Comparison of ENCODE assay signal across 8 cellular contexts in the genomic region with DNA sequence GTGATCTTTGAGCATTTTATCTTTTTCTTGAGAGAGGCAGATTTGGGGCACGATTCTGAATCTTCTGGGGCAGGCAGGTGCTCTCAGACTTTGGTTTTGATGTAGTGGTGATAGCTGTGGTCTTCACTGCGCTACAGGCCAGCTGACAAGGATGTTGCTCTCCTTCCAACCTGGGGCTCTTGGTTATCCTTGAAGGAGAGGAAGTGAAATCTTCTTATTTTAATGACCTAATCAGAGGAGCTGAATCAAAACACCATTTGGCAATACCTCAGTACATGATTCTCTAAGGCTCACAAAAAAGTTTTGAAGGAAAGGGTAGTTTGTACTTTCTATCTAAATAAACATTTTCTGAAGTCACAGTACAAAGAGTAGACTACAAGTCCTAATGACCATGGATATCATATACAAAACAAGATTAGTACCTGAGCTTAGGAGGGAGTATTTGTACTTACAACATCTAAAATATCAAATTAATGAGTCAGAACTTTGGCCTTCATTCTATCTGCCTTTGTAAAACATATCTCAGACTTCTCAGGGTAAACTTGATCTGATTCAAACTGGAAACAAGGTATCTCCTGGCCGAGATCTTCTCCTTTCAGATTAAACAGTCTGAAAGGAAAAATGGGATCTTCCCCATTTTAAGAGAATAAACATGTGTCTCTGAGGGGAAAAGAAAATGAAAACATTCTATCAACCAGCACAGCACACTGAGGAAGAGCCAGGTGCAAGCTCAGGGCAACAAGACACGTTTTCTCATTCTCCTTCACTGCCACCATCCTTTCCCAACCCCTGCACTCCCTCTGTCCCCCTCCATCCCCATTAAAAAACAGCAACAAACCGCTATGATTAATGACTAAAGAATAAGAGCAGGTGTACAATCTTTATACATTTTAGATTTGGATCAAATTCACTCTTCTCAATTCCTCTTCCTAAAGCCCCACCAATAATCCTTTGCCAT.
DNase-seq lines count a peak whose midpoint lies in the region; ATAC-seq and TF ChIP-seq lines count a peak whose summit lies in the region.

No MANE protein-coding gene starts in this region.

- BruUV-seq in Caco-2 (replicated peaks; lab: Mats Ljungman, UMichigan) = TSS peak; percentile 87

- no peaks in the 10 kb centered on the region for H3K9me2 ChIP-seq in GM23248 (ENCODE audit: insufficient read depth)
- H3K9me2 ChIP-seq in hepatocyte (replicated peaks; ENCODE audit: insufficient read depth) = no peaks in the 10 kb centered on the region

- H3K36me3 Mint-ChIP-seq in Caco-2 (ENCODE audit: insufficient read depth, unreplicated experiment) = peaks cover 13% of the 10 kb centered on the region

- H3K27me3 ChIP-seq in Caco-2 (replicated peaks; ENCODE audit: control insufficient read depth, insufficient read depth, low read length) (no peaks in the 10 kb centered on the region), GM23248 (replicated peaks; ENCODE audit: insufficient read depth) (no peaks in the 10 kb centered on the region), hepatocyte (no peaks in the 10 kb centered on the region)

- H3K4me1 Mint-ChIP-seq in Caco-2 (ENCODE audit: low read depth, unreplicated experiment) = peaks cover 40% of the 10 kb centered on the region

- no peaks in the 10 kb centered on the region for H3K36me3 ChIP-seq in Caco-2 (ENCODE audit: control insufficient read depth, insufficient read depth, low read length)
- no peaks in the 10 kb centered on the region for H3K36me3 ChIP-seq in GM23248 (ENCODE audit: low read depth)
- H3K36me3 ChIP-seq in hepatocyte (replicated peaks; ENCODE audit: insufficient read depth, low read depth) = no peaks in the 10 kb centered on the region

- H3K27ac Mint-ChIP-seq in Caco-2 (ENCODE audit: unreplicated experiment) = peak overlapping the region; percentile 97

- H3K4me3 ChIP-seq in Caco-2 (ENCODE audit: low read depth, low read length) (no peak overlapping the region), GM23248 (peak overlapping the region; percentile 43; the same call in 1 of the 2 replicates), hepatocyte (no peak overlapping the region)

- H3K9me3 Mint-ChIP-seq in Caco-2 (ENCODE audit: unreplicated experiment) = peaks cover 23% of the 10 kb centered on the region

- WGBS in GM23248 (ENCODE audit: low coverage in 1 of 2, low lambda C conversion rate in 2 of 2, missing lambda C conversion rate in 2 of 2), 2 experiments = 60 to 61% methylated on average over 5 of the region's 5 CpGs
- 44% methylated on average over 5 of the region's 5 CpGs for WGBS in hepatocyte (ENCODE audit: low lambda C conversion rate, missing lambda C conversion rate)

- DNase-seq in Caco-2 (no peak), GM23248 (peak; percentile 31), RKO (ENCODE audit: low spot score) (peak; percentile 35), hepatocyte (ENCODE audit: low spot score) (no peak), DMS153 (lab: John Stamatoyannopoulos, UW) (no peak), NCI-H1436 (lab: John Stamatoyannopoulos, UW) (no peak)

- POLR2A ChIA-PET in Caco-2 (lab: Charles Lee) = interaction anchor here (1.1 kb wide), 1 partner anchor 141 kb away, joined by 7 read pairs; the partner anchor contains the start of genes HS2ST1 and SELENOF

- intact Hi-C loops in Caco-2 (cut with micrococcal nuclease; ENCODE audit: unreplicated experiment) = loop anchor here (1.0 to 2.0 kb wide), 6 partner anchors 11 to 195 kb away; partner anchors contain the start of genes HS2ST1, SELENOF and SH3GLB1

- H2AFZ ChIP-seq in GM23248 = no peak overlapping the region
- H2AFZ ChIP-seq in hepatocyte = no peak overlapping the region

- no peak overlapping the region for H3K27ac ChIP-seq in GM23248
- peak overlapping the region; percentile 83 for H3K27ac ChIP-seq in hepatocyte

- CTCF ChIA-PET in Caco-2 (lab: Charles Lee) = no interaction called here

- H3K4me3 Mint-ChIP-seq in Caco-2 (ENCODE audit: unreplicated experiment) = peak overlapping the region; percentile 71

- peak overlapping the region; percentile 81 for H3K4me2 ChIP-seq in GM23248 (ENCODE audit: unreplicated experiment)
- peak overlapping the region; percentile 72 for H3K4me2 ChIP-seq in hepatocyte

- in situ Hi-C loops in GM23248 (cut with MboI) = loop anchor here (10.0 kb wide), 1 partner anchor 191 kb away; no protein-coding TSS in a partner anchor

- H3K9ac ChIP-seq in GM23248 = no peak overlapping the region

- H3K27me3 Mint-ChIP-seq in Caco-2 (ENCODE audit: insufficient read depth, unreplicated experiment) = no peaks in the 10 kb centered on the region

- no peaks in the 10 kb centered on the region for H3K9me3 ChIP-seq in Caco-2
- no peaks in the 10 kb centered on the region for H3K9me3 ChIP-seq in GM23248 (ENCODE audit: low read depth)
- no peaks in the 10 kb centered on the region for H3K9me3 ChIP-seq in hepatocyte (ENCODE audit: low read depth)

- H3F3A ChIP-seq in GM23248 (ENCODE audit: insufficient read depth) = peaks cover 31% of the 10 kb centered on the region

- H3K4me1 ChIP-seq in Caco-2 (peaks cover 33% of the 10 kb centered on the region), GM23248 (ENCODE audit: insufficient read depth) (peaks cover 28% of the 10 kb centered on the region), hepatocyte (ENCODE audit: insufficient read depth) (peaks cover 21% of the 10 kb centered on the region)

- H3K79me2 ChIP-seq in GM23248 (ENCODE audit: insufficient read depth) (no peaks in the 10 kb centered on the region), hepatocyte (no peaks in the 10 kb centered on the region)

- no peak for ATAC-seq in HG03442 (IDR thresholded peaks at IDR 0.05; ENCODE audit: unreplicated experiment)
- no peak for ATAC-seq in esophagus mucosa

- H4K20me1 ChIP-seq in GM23248 (ENCODE audit: insufficient read depth) (no peaks in the 10 kb centered on the region), hepatocyte (ENCODE audit: insufficient read depth, poor library complexity, severe bottlenecking) (no peaks in the 10 kb centered on the region)

- no peak for TF ChIP-seq CTCF in Caco-2 (IDR thresholded peaks at IDR 0.05; ENCODE audit: insufficient read depth in 1 of 2, low read depth in 1 of 2, low read length in 1 of 2, severe bottlenecking in 1 of 2, unreplicated experiment in 1 of 2)
- TF ChIP-seq CTCF in hepatocyte (IDR thresholded peaks at IDR 0.05; ENCODE audit: poor library complexity) = no peak

Comparison
In these comparisons a context has a peak if more than half of its experiments do, and no peak if none do; other contexts are left out.
1. DNase-seq: peak in GM23248 (single experiment) and RKO (single experiment); none in Caco-2 (0 of 2), hepatocyte (single experiment), DMS153 (single experiment) and NCI-H1436 (single experiment).